Comparison of ENCODE assay signal across 21 cellular contexts in genomic region chr12:132408001-132408400, GRCh38.
DNase-seq lines count a peak whose midpoint lies in the region; ATAC-seq and TF ChIP-seq lines count a peak whose summit lies in the region.
"Had no signal": no experiment of that assay in that cellular context is flagged by ENCODE, and none has a peak within 500 bp of the region (broad histone marks: within the 10 kb centered on the region; RNA-seq: fewer than 3 reads in every experiment).

No MANE protein-coding gene starts in this region.

- intact Hi-C loops in breast epithelium (cut with DNase I; ENCODE audit: low total_unique reads) = no loop called here
- intact Hi-C loops in MCF 10A (cut with micrococcal nuclease) = no loop called here

- ATAC-seq in natural killer cell treated with Interleukin-12 subunit alpha and Interleukin-12 subunit beta and Interleukin-15 and Interleukin-18, amount 100 ng/mL, for 72 hours = no peak
- ATAC-seq: CD8-positive, alpha-beta T cell; GM23338; HCT116 had no signal

- H3K4me3 Mint-ChIP-seq in MCF 10A (ENCODE audit: unreplicated experiment) (no peak overlapping the region), nephron (no peak overlapping the region)
- H3K4me3 Mint-ChIP-seq in natural killer cell treated with Interleukin-12 subunit alpha and Interleukin-12 subunit beta and Interleukin-15 and Interleukin-18, amount 100 ng/mL, for 72 hours = no peak overlapping the region
- H3K4me3 Mint-ChIP-seq: B cell; CD4-positive, CD25-positive, alpha-beta regulatory T cell; CD8-positive, alpha-beta T cell; GM23338; H9 had no signal

- H3K9me3 Mint-ChIP-seq in MCF 10A (ENCODE audit: unreplicated experiment) (no peaks in the 10 kb centered on the region), nephron (peaks cover 4% of the 10 kb centered on the region)
- H3K9me3 Mint-ChIP-seq in natural killer cell treated with Interleukin-12 subunit alpha and Interleukin-12 subunit beta and Interleukin-15 and Interleukin-18, amount 100 ng/mL, for 72 hours = no peaks in the 10 kb centered on the region
- H3K9me3 Mint-ChIP-seq: CD4-positive, CD25-positive, alpha-beta regulatory T cell; CD8-positive, alpha-beta T cell; GM23338 had no signal

- BruUV-seq in MCF 10A (replicated peaks; lab: Mats Ljungman, UMichigan) = no TSS peak

- POLR2A ChIA-PET in MCF 10A (lab: Yijun Ruan, JAX) = no interaction called here

- H3K4me3 ChIP-seq in breast epithelium = peak overlapping the region in 2 of 3 donors; percentile 38 to 62
- H3K4me3 ChIP-seq: BLaER1, GM23338 had no signal

- no peaks in the 10 kb centered on the region for H3K9me3 ChIP-seq in breast epithelium
- H3K9me3 ChIP-seq: BLaER1, Caco-2 had no signal

- DNase-seq in DMS 273 (lab: John Stamatoyannopoulos, UW; ENCODE audit: unreplicated experiment) (peak; percentile 50), DMS 273 treated with DMSO at 0.1 percent for 48 hours (lab: John Stamatoyannopoulos, UW) (no peak), breast epithelium (ENCODE audit: low spot score in 2 of 2) (no peak), MCF 10A (ENCODE audit: unreplicated experiment) (no peak), G401 (ENCODE audit: low spot score) (peak; percentile 19), NCI-H128 (lab: John Stamatoyannopoulos, UW; ENCODE audit: unreplicated experiment) (no peak)
- DNase-seq in natural killer cell treated with Interleukin-12 subunit alpha and Interleukin-12 subunit beta and Interleukin-15 and Interleukin-18, amount 100 ng/mL, for 72 hours (ENCODE audit: low spot score) = no peak
- DNase-seq: Caco-2; CD4-positive, CD25-positive, alpha-beta regulatory T cell; CD8-positive, alpha-beta T cell; DMS53; EL; GF-D8; H9 had no signal

- CTCF ChIA-PET in MCF 10A (lab: Yijun Ruan, JAX) = interaction anchor here (1.6 kb wide), 1 partner anchor 254 kb away, joined by 5 read pairs; no protein-coding TSS in a partner anchor

- in situ Hi-C loops in G401 (cut with HindIII; ENCODE audit: low sequenced_read_pairs) = no loop called here

- no peak overlapping the region for H3K27ac ChIP-seq in breast epithelium
- H3K27ac ChIP-seq: 22Rv1, BLaER1, C4-2B had no signal

- H3K27me3 Mint-ChIP-seq in MCF 10A (ENCODE audit: insufficient read depth, unreplicated experiment) (peaks cover 2% of the 10 kb centered on the region), nephron (ENCODE audit: low read depth) (peaks cover 23% of the 10 kb centered on the region)
- peaks cover 0 to 2% of the 10 kb centered on the region in 2 donors for H3K27me3 Mint-ChIP-seq in natural killer cell treated with Interleukin-12 subunit alpha and Interleukin-12 subunit beta and Interleukin-15 and Interleukin-18, amount 100 ng/mL, for 72 hours
- H3K27me3 Mint-ChIP-seq: B cell had no signal

- H3K27ac Mint-ChIP-seq in MCF 10A (ENCODE audit: low read depth, unreplicated experiment) (no peak overlapping the region), nephron (peak overlapping the region in 2 of 3 experiments; percentile 48 to 71)
- no peak overlapping the region for H3K27ac Mint-ChIP-seq in natural killer cell treated with Interleukin-12 subunit alpha and Interleukin-12 subunit beta and Interleukin-15 and Interleukin-18, amount 100 ng/mL, for 72 hours
- H3K27ac Mint-ChIP-seq: B cell; CD4-positive, CD25-positive, alpha-beta regulatory T cell; CD8-positive, alpha-beta T cell; GM23338; H9 had no signal

- H3K36me3 ChIP-seq in breast epithelium = no peaks in the 10 kb centered on the region
- H3K36me3 ChIP-seq: BLaER1 had no signal

- TF ChIP-seq POLR2A in breast epithelium (IDR thresholded peaks at IDR 0.05) = no peak

- TF ChIP-seq CTCF in breast epithelium (IDR thresholded peaks at IDR 0.05) = no peak
- TF ChIP-seq CTCF in MCF 10A (IDR thresholded peaks at IDR 0.05; ENCODE audit: unreplicated experiment) = no peak
- TF ChIP-seq CTCF in nephron (IDR thresholded peaks at IDR 0.05; ENCODE audit: unreplicated experiment in 3 of 3) = no peak

- peaks cover 0 to 44% of the 10 kb centered on the region in 2 donors for H3K27me3 ChIP-seq in breast epithelium

- H3K4me1 Mint-ChIP-seq in MCF 10A (ENCODE audit: insufficient read depth, unreplicated experiment) (no peaks in the 10 kb centered on the region), nephron (peaks cover 12% of the 10 kb centered on the region)
- H3K4me1 Mint-ChIP-seq in natural killer cell treated with Interleukin-12 subunit alpha and Interleukin-12 subunit beta and Interleukin-15 and Interleukin-18, amount 100 ng/mL, for 72 hours (ENCODE audit: low read depth in 2 of 2) = no peaks in the 10 kb centered on the region
- H3K4me1 Mint-ChIP-seq: B cell; CD4-positive, CD25-positive, alpha-beta regulatory T cell; GM23338; H9 had no signal

- H3K36me3 Mint-ChIP-seq in MCF 10A (ENCODE audit: insufficient read depth, unreplicated experiment) = no peaks in the 10 kb centered on the region
- no peaks in the 10 kb centered on the region for H3K36me3 Mint-ChIP-seq in nephron (ENCODE audit: low read depth)
- H3K36me3 Mint-ChIP-seq in natural killer cell treated with Interleukin-12 subunit alpha and Interleukin-12 subunit beta and Interleukin-15 and Interleukin-18, amount 100 ng/mL, for 72 hours = no peaks in the 10 kb centered on the region
- H3K36me3 Mint-ChIP-seq: CD4-positive, CD25-positive, alpha-beta regulatory T cell; CD8-positive, alpha-beta T cell had no signal

- no peaks in the 10 kb centered on the region for H3K4me1 ChIP-seq in breast epithelium
- H3K4me1 ChIP-seq: Caco-2 had no signal

Comparison
In these comparisons a context has a peak if more than half of its experiments do, and no peak if none do; other contexts are left out.
1. DNase-seq: peak in DMS 273 (single experiment) and G401 (single experiment); none in DMS 273 treated with DMSO at 0.1 percent for 48 hours (single experiment), breast epithelium (0 of 2), MCF 10A (single experiment), natural killer cell treated with Interleukin-12 subunit alpha and Interleukin-12 subunit beta and Interleukin-15 and Interleukin-18, amount 100 ng/mL, for 72 hours (single experiment) and NCI-H128 (single experiment).
2. H3K27ac Mint-ChIP-seq: peak in nephron (2 of 3); none in MCF 10A (single experiment) and natural killer cell treated with Interleukin-12 subunit alpha and Interleukin-12 subunit beta and Interleukin-15 and Interleukin-18, amount 100 ng/mL, for 72 hours (0 of 2).